Comparison of ENCODE assay signal across 25 cellular contexts in the genomic region with DNA sequence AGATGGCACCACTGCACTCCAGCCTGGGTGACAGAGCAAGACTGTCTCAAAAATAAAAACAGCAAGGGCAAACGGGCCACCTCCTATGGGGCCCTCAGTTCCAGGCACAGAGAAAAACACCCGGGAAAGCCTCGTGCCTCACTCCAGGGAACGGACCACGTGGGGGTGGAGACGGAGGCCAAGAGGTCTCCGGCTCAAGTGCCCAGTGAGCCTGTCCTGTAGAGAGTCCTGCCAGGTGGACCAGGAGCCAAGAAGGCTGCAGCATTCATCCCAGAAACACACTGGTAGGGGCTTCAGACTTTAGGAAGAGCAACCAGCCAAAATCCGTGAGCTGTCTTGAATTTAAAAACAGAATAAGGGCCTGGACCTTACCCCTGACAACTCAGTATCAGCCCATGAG.
"Had no signal": no experiment of that assay in that cellular context is flagged by ENCODE, and none has a peak within 500 bp of the region (broad histone marks: within the 10 kb centered on the region; RNA-seq: fewer than 3 reads in every experiment).

No MANE protein-coding gene starts in this region.

- H3K4me1 ChIP-seq: pancreas, psoas muscle, right lobe of liver, suprapubic skin, tibial artery, upper lobe of right lung had no signal

- H3K27me3 Mint-ChIP-seq: memory B cell; naive thymus-derived CD8-positive, alpha-beta T cell; stimulated activated memory B cell treated with anti-CD40 and anti-IgM and Interleukin-4, amounts not matched to agents 10 μg/mL and 1 μg/mL and 100 μg/mL, for 72 hours; stimulated activated naive CD8-positive, alpha-beta T cell treated with anti-CD3 and anti-CD28 coated beads, Interleukin-15, amount 100 ng/mL, for 72 hours had no signal

- H3K36me3 Mint-ChIP-seq: memory B cell; naive thymus-derived CD8-positive, alpha-beta T cell; stimulated activated memory B cell treated with anti-CD40 and anti-IgM and Interleukin-4, amounts not matched to agents 10 μg/mL and 1 μg/mL and 100 μg/mL, for 72 hours had no signal

- H3K27me3 ChIP-seq: hepatocyte, pancreas, right lobe of liver, suprapubic skin, tibial artery, upper lobe of right lung had no signal

- H3K4me3 Mint-ChIP-seq: memory B cell; naive thymus-derived CD8-positive, alpha-beta T cell; nephron; neural crest cell; stimulated activated memory B cell treated with anti-CD40 and anti-IgM and Interleukin-4, amounts not matched to agents 10 μg/mL and 1 μg/mL and 100 μg/mL, for 72 hours; stimulated activated naive CD8-positive, alpha-beta T cell treated with anti-CD3 and anti-CD28 coated beads, Interleukin-15, amount 100 ng/mL, for 72 hours had no signal

- H3K27ac Mint-ChIP-seq: memory B cell; naive thymus-derived CD8-positive, alpha-beta T cell; nephron; stimulated activated memory B cell treated with anti-CD40 and anti-IgM and Interleukin-4, amounts not matched to agents 10 μg/mL and 1 μg/mL and 100 μg/mL, for 72 hours; stimulated activated naive CD8-positive, alpha-beta T cell treated with anti-CD3 and anti-CD28 coated beads, Interleukin-15, amount 100 ng/mL, for 72 hours had no signal

- FAIRE-seq: pancreas, urothelium cell line had no signal

- H3K36me3 ChIP-seq: left ventricle myocardium inferior, pancreas, right lobe of liver, suprapubic skin, thoracic aorta, tibial artery, upper lobe of right lung had no signal

- H3K4me3 ChIP-seq: hepatocyte, left ventricle myocardium inferior, lung, pancreas, psoas muscle, right lobe of liver, smooth muscle cell, suprapubic skin, thoracic aorta, tibial artery, upper lobe of right lung had no signal

- H2AFZ ChIP-seq: hepatocyte had no signal

- DNase-seq: islet precursor cell; left ventricle myocardium inferior; naive thymus-derived CD8-positive, alpha-beta T cell; pancreas; psoas muscle; right lobe of liver; stimulated activated CD4-positive, alpha-beta T cell treated with anti-CD3 and anti-CD28 coated beads, Interleukin-1b, Interleukin-23, amount 100 ng/mL, for 48 hours; stimulated activated CD4-positive, alpha-beta T cell treated with anti-CD3 and anti-CD28 coated beads, Interleukin-2, amount 100 ng/mL, for 48 hours; stimulated activated CD4-positive, alpha-beta T cell treated with anti-CD3 and anti-CD28 coated beads, Interleukin-4, amount 100 ng/mL, for 4 hours; stimulated activated CD8-positive, alpha-beta memory T cell treated with anti-CD3 and anti-CD28 coated beads, Interleukin-4, amount 100 ng/mL, for 48 hours; stimulated activated naive CD4-positive, alpha-beta T cell treated with Interleukin-2 at 50 U/mL for 16 hours; stimulated activated naive CD8-positive, alpha-beta T cell treated with anti-CD3 and anti-CD28 coated beads, Interleukin-15, amount 100 ng/mL, for 72 hours; tibial artery; trophoblast cell; upper lobe of right lung had no signal

- ATAC-seq: naive thymus-derived CD8-positive, alpha-beta T cell; pancreas; psoas muscle; right lobe of liver; stimulated activated memory B cell treated with anti-CD40 and anti-IgM and Interleukin-4, amounts not matched to agents 10 μg/mL and 1 μg/mL and 100 μg/mL, for 72 hours; stimulated activated naive CD8-positive, alpha-beta T cell treated with anti-CD3 and anti-CD28 coated beads, Interleukin-15, amount 100 ng/mL, for 72 hours; upper lobe of right lung had no signal

- H3K9me3 ChIP-seq: left ventricle myocardium inferior, pancreas, psoas muscle, right lobe of liver, suprapubic skin, thoracic aorta, tibial artery, upper lobe of right lung had no signal

- H3K4me2 ChIP-seq: hepatocyte, smooth muscle cell had no signal

- H3K27ac ChIP-seq: hepatocyte, left ventricle myocardium inferior, pancreas, psoas muscle, right lobe of liver, suprapubic skin, thoracic aorta, tibial artery, upper lobe of right lung had no signal

- H3K79me2 ChIP-seq: hepatocyte had no signal

- H3K9me3 Mint-ChIP-seq: memory B cell; naive thymus-derived CD8-positive, alpha-beta T cell; nephron; neural crest cell; stimulated activated memory B cell treated with anti-CD40 and anti-IgM and Interleukin-4, amounts not matched to agents 10 μg/mL and 1 μg/mL and 100 μg/mL, for 72 hours; stimulated activated naive CD8-positive, alpha-beta T cell treated with anti-CD3 and anti-CD28 coated beads, Interleukin-15, amount 100 ng/mL, for 72 hours had no signal

- H3K4me1 Mint-ChIP-seq: naive thymus-derived CD8-positive, alpha-beta T cell; nephron; neural crest cell; stimulated activated memory B cell treated with anti-CD40 and anti-IgM and Interleukin-4, amounts not matched to agents 10 μg/mL and 1 μg/mL and 100 μg/mL, for 72 hours; stimulated activated naive CD8-positive, alpha-beta T cell treated with anti-CD3 and anti-CD28 coated beads, Interleukin-15, amount 100 ng/mL, for 72 hours had no signal
